In the genomic region with DNA sequence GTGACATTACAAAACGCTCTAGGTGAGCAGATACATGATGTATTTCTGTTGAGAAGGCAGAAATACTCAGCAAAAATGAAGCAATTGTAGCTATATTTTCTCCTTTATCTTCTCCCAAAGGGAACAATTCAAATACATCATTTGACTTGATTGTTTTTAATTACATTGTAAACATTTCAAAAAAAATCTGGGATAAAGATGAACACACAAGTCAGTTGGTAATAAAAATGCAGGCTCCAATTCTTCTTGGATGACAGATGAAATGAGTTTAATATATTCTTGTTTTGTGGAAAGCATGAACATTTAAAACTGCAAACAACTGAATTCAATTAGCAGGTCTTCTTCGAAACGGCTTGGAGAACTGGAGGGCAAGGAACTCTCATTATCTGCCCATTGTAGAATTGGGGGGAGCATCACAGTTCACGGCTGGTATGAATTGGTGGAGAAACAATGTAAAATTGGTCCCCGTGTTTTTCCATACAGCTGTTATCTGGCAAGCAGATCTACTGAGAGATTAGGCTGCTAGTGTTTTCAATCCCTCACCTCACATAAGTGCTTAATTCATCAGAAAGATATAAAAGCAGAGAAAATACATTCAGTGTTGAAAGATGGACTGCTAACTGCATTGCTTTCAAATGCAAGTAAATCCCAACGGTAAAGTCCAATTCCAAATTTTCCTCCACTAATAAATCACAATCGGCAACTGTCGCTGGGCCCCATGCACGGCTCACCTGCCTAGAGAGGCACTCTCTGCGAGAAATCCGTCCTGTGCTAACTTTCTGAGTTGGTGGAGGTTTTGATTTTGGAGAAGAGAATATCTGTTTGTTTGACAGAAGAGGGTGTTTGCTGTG, we compare ENCODE assay signal across 22 cellular contexts.
"Had no signal": no experiment of that assay in that cellular context is flagged by ENCODE, and none has a peak within 500 bp of the region (broad histone marks: within the 10 kb centered on the region; RNA-seq: fewer than 3 reads in every experiment).

No MANE protein-coding gene starts in this region.

- ATAC-seq: activated CD8-positive, alpha-beta memory T cell treated with anti-CD3 and anti-CD28 coated beads, Interleukin-2, amount 10 ng/mL, durations not matched to agents 7 days and 5 days; heart left ventricle; stimulated activated naive CD8-positive, alpha-beta T cell treated with anti-CD3 and anti-CD28 coated beads, Interleukin-15, amount 100 ng/mL, for 72 hours had no signal

- H3K36me3 ChIP-seq: gastroesophageal sphincter, heart left ventricle, left ventricle myocardium inferior, neural progenitor cell, prostate gland, right atrium auricular region, suprapubic skin, transverse colon had no signal

- H3K27ac ChIP-seq: epithelial cell of prostate, gastroesophageal sphincter, heart left ventricle, left ventricle myocardium inferior, neural progenitor cell, prostate gland, right atrium auricular region, skin epidermis, suprapubic skin, transverse colon had no signal

- H3K9me3 ChIP-seq: gastroesophageal sphincter, heart left ventricle, left ventricle myocardium inferior, prostate gland, right atrium auricular region, suprapubic skin, transverse colon had no signal

- H3K27me3 ChIP-seq: gastroesophageal sphincter, heart left ventricle, neural progenitor cell, right atrium auricular region, suprapubic skin, transverse colon had no signal

- DNase-seq: activated CD4-positive, alpha-beta memory T cell treated with anti-CD3 and anti-CD28 coated beads, Interleukin-2, amount 10 ng/mL, durations not matched to agents 7 days and 5 days; activated CD4-positive, alpha-beta T cell treated with anti-CD3 and anti-CD28 coated beads for 48 hours; activated CD4-positive, CD25-positive, alpha-beta regulatory T cell; activated CD8-positive, alpha-beta memory T cell treated with anti-CD3 and anti-CD28 coated beads, Interleukin-2, amount 10 ng/mL, durations not matched to agents 7 days and 5 days; activated naive CD4-positive, alpha-beta T cell; activated naive CD8-positive, alpha-beta T cell treated with anti-CD3 and anti-CD28 coated beads, Interleukin-2, amount 10 ng/mL, durations not matched to agents 7 days and 5 days; amygdala; effector memory CD4-positive, alpha-beta T cell; heart left ventricle; kidney glomerular epithelial cell; left ventricle myocardium inferior; mammary epithelial cell; stimulated activated CD4-positive, alpha-beta T cell treated with anti-CD3 and anti-CD28 coated beads, Interleukin-4, amount 100 ng/mL, for 1 hour; stimulated activated naive CD8-positive, alpha-beta T cell treated with anti-CD3 and anti-CD28 coated beads, Interleukin-15, amount 100 ng/mL, for 72 hours; transverse colon had no signal

- H3K4me1 Mint-ChIP-seq: activated CD4-positive, alpha-beta memory T cell treated with anti-CD3 and anti-CD28 coated beads, Interleukin-2, amount 10 ng/mL, durations not matched to agents 7 days and 5 days; activated CD8-positive, alpha-beta memory T cell treated with anti-CD3 and anti-CD28 coated beads, Interleukin-2, amount 10 ng/mL, durations not matched to agents 7 days and 5 days; activated naive CD8-positive, alpha-beta T cell treated with anti-CD3 and anti-CD28 coated beads, Interleukin-2, amount 10 ng/mL, durations not matched to agents 7 days and 5 days; stimulated activated naive CD8-positive, alpha-beta T cell treated with anti-CD3 and anti-CD28 coated beads, Interleukin-15, amount 100 ng/mL, for 72 hours had no signal

- H3K4me1 ChIP-seq: prostate gland had no signal

- H3K27ac Mint-ChIP-seq: activated CD4-positive, alpha-beta memory T cell treated with anti-CD3 and anti-CD28 coated beads, Interleukin-2, amount 10 ng/mL, durations not matched to agents 7 days and 5 days; activated CD8-positive, alpha-beta memory T cell treated with anti-CD3 and anti-CD28 coated beads, Interleukin-2, amount 10 ng/mL, durations not matched to agents 7 days and 5 days; activated naive CD8-positive, alpha-beta T cell treated with anti-CD3 and anti-CD28 coated beads, Interleukin-2, amount 10 ng/mL, durations not matched to agents 7 days and 5 days; neural progenitor cell; stimulated activated naive CD8-positive, alpha-beta T cell treated with anti-CD3 and anti-CD28 coated beads, Interleukin-15, amount 100 ng/mL, for 72 hours had no signal

- H3K9me3 Mint-ChIP-seq: activated CD4-positive, alpha-beta memory T cell treated with anti-CD3 and anti-CD28 coated beads, Interleukin-2, amount 10 ng/mL, durations not matched to agents 7 days and 5 days; neural progenitor cell; stimulated activated naive CD8-positive, alpha-beta T cell treated with anti-CD3 and anti-CD28 coated beads, Interleukin-15, amount 100 ng/mL, for 72 hours had no signal

- H3K4me3 Mint-ChIP-seq: activated CD4-positive, alpha-beta memory T cell treated with anti-CD3 and anti-CD28 coated beads, Interleukin-2, amount 10 ng/mL, durations not matched to agents 7 days and 5 days; activated CD8-positive, alpha-beta memory T cell treated with anti-CD3 and anti-CD28 coated beads, Interleukin-2, amount 10 ng/mL, durations not matched to agents 7 days and 5 days; activated naive CD8-positive, alpha-beta T cell treated with anti-CD3 and anti-CD28 coated beads, Interleukin-2, amount 10 ng/mL, durations not matched to agents 7 days and 5 days; neural progenitor cell; stimulated activated naive CD8-positive, alpha-beta T cell treated with anti-CD3 and anti-CD28 coated beads, Interleukin-15, amount 100 ng/mL, for 72 hours had no signal

- H3K36me3 Mint-ChIP-seq: activated CD8-positive, alpha-beta memory T cell treated with anti-CD3 and anti-CD28 coated beads, Interleukin-2, amount 10 ng/mL, durations not matched to agents 7 days and 5 days; neural progenitor cell had no signal

- H3K27me3 Mint-ChIP-seq: activated CD4-positive, alpha-beta memory T cell treated with anti-CD3 and anti-CD28 coated beads, Interleukin-2, amount 10 ng/mL, durations not matched to agents 7 days and 5 days; activated naive CD8-positive, alpha-beta T cell treated with anti-CD3 and anti-CD28 coated beads, Interleukin-2, amount 10 ng/mL, durations not matched to agents 7 days and 5 days; stimulated activated naive CD8-positive, alpha-beta T cell treated with anti-CD3 and anti-CD28 coated beads, Interleukin-15, amount 100 ng/mL, for 72 hours had no signal

- H3K4me3 ChIP-seq: gastroesophageal sphincter, heart left ventricle, left ventricle myocardium inferior, neural progenitor cell, prostate gland, right atrium auricular region, skin epidermis, suprapubic skin, transverse colon had no signal
